ENCODE assay signal across 19 cellular contexts in genomic region chr9:113513111-113513510, GRCh38. TPM values are rescaled to one million over a fixed set of nuclear protein-coding genes. Genes with fewer than 3 reads are reported as not detected.
DNase-seq lines count a peak whose midpoint lies in the region; ATAC-seq and TF ChIP-seq lines count a peak whose summit lies in the region.
"Had no signal": no experiment of that assay in that cellular context is flagged by ENCODE, and none has a peak within 500 bp of the region (broad histone marks: within the 10 kb centered on the region; RNA-seq: fewer than 3 reads in every experiment).

No MANE protein-coding gene starts in this region.

- TF ChIP-seq CTCF in DND-41 (IDR thresholded peaks at IDR 0.05; ENCODE audit: borderline replicate concordance, extremely low read depth, low read length, poor library complexity, severe bottlenecking): no peak
- TF ChIP-seq CTCF in natural killer cell (IDR thresholded peaks at IDR 0.05): no peak

- H3K27me3 ChIP-seq in DND-41 (ENCODE audit: insufficient read depth, low read length, poor library complexity): no peaks in the 10 kb centered on the region
- no peaks in the 10 kb centered on the region for H3K27me3 ChIP-seq in mesenchymal stem cell (ENCODE audit: control insufficient read depth in 1 of 2, insufficient read depth in 1 of 2, low read length in 2 of 2)
- H3K27me3 ChIP-seq: gastrocnemius medialis, ovary, right lobe of liver had no signal

- H3K4me2 ChIP-seq in DND-41 (ENCODE audit: insufficient read depth, low read length) (peak overlapping the region; percentile 53), mesenchymal stem cell (ENCODE audit: low read length, poor library complexity, severe bottlenecking) (no peak overlapping the region)

- H4K20me1 ChIP-seq in DND-41 (ENCODE audit: insufficient read depth, low read length): no peaks in the 10 kb centered on the region

- H3K4me1 ChIP-seq in DND-41 (ENCODE audit: insufficient read depth, low read length) (peaks cover 59% of the 10 kb centered on the region), mesenchymal stem cell (ENCODE audit: control insufficient read depth, insufficient read depth, low read depth, low read length) (peaks cover 27% of the 10 kb centered on the region)

- H2AFZ ChIP-seq in DND-41 (ENCODE audit: low read depth, low read length) (no peak overlapping the region), mesenchymal stem cell (ENCODE audit: low read depth, low read length) (no peak overlapping the region)

- H3K4me3 Mint-ChIP-seq in activated CD8-positive, alpha-beta memory T cell treated with anti-CD3 and anti-CD28 coated beads, Interleukin-2, amount 10 ng/mL, durations not matched to agents 7 days and 5 days: no peak overlapping the region
- H3K4me3 Mint-ChIP-seq in natural killer cell: peak overlapping the region; percentile 78

- H3K27ac ChIP-seq in DND-41 (ENCODE audit: low read length) (peak overlapping the region; percentile 56), mesenchymal stem cell (ENCODE audit: low read length, poor library complexity, severe bottlenecking) (no peak overlapping the region)
- H3K27ac ChIP-seq: C4-2B, gastrocnemius medialis, ovary, right lobe of liver had no signal

- no peaks in the 10 kb centered on the region for H3K36me3 Mint-ChIP-seq in activated CD8-positive, alpha-beta memory T cell treated with anti-CD3 and anti-CD28 coated beads, Interleukin-2, amount 10 ng/mL, durations not matched to agents 7 days and 5 days
- peaks cover 3 to 4% of the 10 kb centered on the region in 2 donors for H3K36me3 Mint-ChIP-seq in activated naive CD4-positive, alpha-beta T cell treated with anti-CD3 and anti-CD28 coated beads, Interleukin-2, amount 50 U/mL, for 72 hours
- peaks cover under 1% of the 10 kb centered on the region for H3K36me3 Mint-ChIP-seq in natural killer cell

- no peak overlapping the region for H3K18ac ChIP-seq in mesenchymal stem cell (ENCODE audit: low read depth in 1 of 2, low read length in 2 of 2)

- H3K9me3 ChIP-seq in DND-41 (ENCODE audit: insufficient read depth, low read length, severe bottlenecking): no peaks in the 10 kb centered on the region
- H3K9me3 ChIP-seq in mesenchymal stem cell (ENCODE audit: control insufficient read depth, low read length): no peaks in the 10 kb centered on the region
- H3K9me3 ChIP-seq: gastrocnemius medialis, ovary, right lobe of liver had no signal

- peaks cover 4% of the 10 kb centered on the region for H3K79me1 ChIP-seq in mesenchymal stem cell (replicated peaks; ENCODE audit: low read length, poor library complexity, severe bottlenecking)

- no peak overlapping the region for H4K8ac ChIP-seq in mesenchymal stem cell (ENCODE audit: low read length)

- no peak overlapping the region for H2BK5ac ChIP-seq in mesenchymal stem cell (ENCODE audit: low read depth, low read length, poor library complexity, severe bottlenecking)

- ATAC-seq in activated CD8-positive, alpha-beta memory T cell treated with anti-CD3 and anti-CD28 coated beads, Interleukin-2, amount 10 ng/mL, durations not matched to agents 7 days and 5 days: no peak
- no peak for ATAC-seq in DND-41 (ENCODE audit: insufficient read depth, low read depth)
- ATAC-seq in activated naive CD4-positive, alpha-beta T cell treated with anti-CD3 and anti-CD28 coated beads, Interleukin-2, amount 50 U/mL, for 72 hours: no peak
- no peak for ATAC-seq in natural killer cell
- ATAC-seq in HG02870 (IDR thresholded peaks at IDR 0.05; ENCODE audit: unreplicated experiment): no peak
- ATAC-seq: esophagus mucosa, gastrocnemius medialis, right lobe of liver, Right ventricle myocardium inferior had no signal

- DNase-seq in activated CD8-positive, alpha-beta memory T cell treated with anti-CD3 and anti-CD28 coated beads, Interleukin-2, amount 10 ng/mL, durations not matched to agents 7 days and 5 days: no peak
- no peak for DNase-seq in activated CD8-positive, alpha-beta memory T cell treated with anti-CD3 and anti-CD28 coated beads, Interleukin-2, amount 50 U/mL, for 48 hours
- DNase-seq in DND-41 (no peak), natural killer cell (no peak), mesenchymal stem cell (no peak), DMS153 (lab: John Stamatoyannopoulos, UW) (no peak)
- DNase-seq in activated naive CD4-positive, alpha-beta T cell treated with anti-CD3 and anti-CD28 coated beads, Interleukin-2, amount 50 U/mL, for 72 hours (ENCODE audit: low spot score in 2 of 2): no peak
- DNase-seq: gastrocnemius medialis, GF-D8, NCI-H1694, NCI-H526 treated with DMSO at 0.1 percent for 48 hours, ovary, SW 1271 had no signal

- H2AK5ac ChIP-seq in mesenchymal stem cell (ENCODE audit: low read length, severe bottlenecking): no peak overlapping the region

- H2BK15ac ChIP-seq in mesenchymal stem cell (ENCODE audit: low read depth, poor library complexity, severe bottlenecking): no peak overlapping the region

- peak overlapping the region; percentile 87 for H3K27ac Mint-ChIP-seq in activated CD8-positive, alpha-beta memory T cell treated with anti-CD3 and anti-CD28 coated beads, Interleukin-2, amount 10 ng/mL, durations not matched to agents 7 days and 5 days
- peak overlapping the region; percentile 88 to 94 for H3K27ac Mint-ChIP-seq in activated naive CD4-positive, alpha-beta T cell treated with anti-CD3 and anti-CD28 coated beads, Interleukin-2, amount 50 U/mL, for 72 hours
- H3K27ac Mint-ChIP-seq in natural killer cell: peak overlapping the region; percentile 85 to 93

- H4K91ac ChIP-seq in mesenchymal stem cell (ENCODE audit: low read length): no peak overlapping the region

- H2BK12ac ChIP-seq in mesenchymal stem cell (ENCODE audit: low read length in 2 of 2): no peak overlapping the region

- 77% methylated on average over 5 of the region's 8 CpGs for WGBS in mesenchymal stem cell

- no peaks in the 10 kb centered on the region for H3K79me2 ChIP-seq in DND-41 (ENCODE audit: insufficient read depth, low read length)

- H3K36me3 ChIP-seq in DND-41 (ENCODE audit: insufficient read depth, low read length): no peaks in the 10 kb centered on the region
- H3K36me3 ChIP-seq in mesenchymal stem cell (ENCODE audit: control insufficient read depth in 1 of 2, insufficient read depth in 2 of 2, low read depth in 1 of 2, low read length in 2 of 2): no peaks in the 10 kb centered on the region
- H3K36me3 ChIP-seq: gastrocnemius medialis, ovary had no signal

- CTCF ChIA-PET in activated CD8-positive, alpha-beta memory T cell treated with anti-CD3 and anti-CD28 coated beads, Interleukin-2, amount 10 ng/mL, durations not matched to agents 7 days and 5 days (lab: Charles Lee): interaction anchor here (1.1 to 2.9 kb wide), 6 partner anchors 9 to 145 kb away, joined by 3 to 15 read pairs (median 6); partner anchors contain the start of genes C9orf43 and POLE3

- peaks cover 60% of the 10 kb centered on the region for H3K4me1 Mint-ChIP-seq in activated CD8-positive, alpha-beta memory T cell treated with anti-CD3 and anti-CD28 coated beads, Interleukin-2, amount 10 ng/mL, durations not matched to agents 7 days and 5 days
- peaks cover 73 to 80% of the 10 kb centered on the region in 2 donors for H3K4me1 Mint-ChIP-seq in natural killer cell

- no peak overlapping the region for H3K14ac ChIP-seq in mesenchymal stem cell (ENCODE audit: low read length in 2 of 2)

- no peaks in the 10 kb centered on the region for H3K9me3 Mint-ChIP-seq in activated CD8-positive, alpha-beta memory T cell treated with anti-CD3 and anti-CD28 coated beads, Interleukin-2, amount 10 ng/mL, durations not matched to agents 7 days and 5 days (ENCODE audit: low read depth)
- no peaks in the 10 kb centered on the region for H3K9me3 Mint-ChIP-seq in activated naive CD4-positive, alpha-beta T cell treated with anti-CD3 and anti-CD28 coated beads, Interleukin-2, amount 50 U/mL, for 72 hours
- no peaks in the 10 kb centered on the region for H3K9me3 Mint-ChIP-seq in natural killer cell

- H3K27me3 Mint-ChIP-seq in activated CD8-positive, alpha-beta memory T cell treated with anti-CD3 and anti-CD28 coated beads, Interleukin-2, amount 10 ng/mL, durations not matched to agents 7 days and 5 days: no peaks in the 10 kb centered on the region
- no peaks in the 10 kb centered on the region for H3K27me3 Mint-ChIP-seq in natural killer cell (ENCODE audit: low read depth in 2 of 2)

- peak overlapping the region; percentile 25; the same call in 1 of the 2 replicates for H3K9ac ChIP-seq in DND-41 (ENCODE audit: low read depth, low read length)
- no peak overlapping the region for H3K9ac ChIP-seq in mesenchymal stem cell (ENCODE audit: low read length)

- H3K23ac ChIP-seq in mesenchymal stem cell (ENCODE audit: low read length in 2 of 2): no peak overlapping the region

- intact Hi-C loops in natural killer cell (cut with micrococcal nuclease): loop anchor here (10.0 kb wide), 1 partner anchor 238 kb away; the partner anchor contains the start of genes CDC26 and PRPF4

- no peak overlapping the region for H3K4ac ChIP-seq in mesenchymal stem cell (ENCODE audit: low read depth in 1 of 2, low read length in 2 of 2)

- H3K4me3 ChIP-seq in DND-41 (ENCODE audit: low read depth in 1 of 2, low read length in 2 of 2): peak overlapping the region in 1 of 2 experiments; percentile 9; a peak in 1 of 4 replicates
- no peak overlapping the region for H3K4me3 ChIP-seq in mesenchymal stem cell (ENCODE audit: insufficient read depth in 1 of 2, low read depth in 1 of 2, low read length in 2 of 2)
- H3K4me3 ChIP-seq: gastrocnemius medialis, lung, ovary, right lobe of liver had no signal

- no peak overlapping the region for H2BK120ac ChIP-seq in mesenchymal stem cell (ENCODE audit: low read depth, low read length)

RNA-seq across cellular contexts. Expression of gene RGS3, which starts 49.6 kb away (rescaled TPM):
- total RNA-seq in activated CD8-positive, alpha-beta memory T cell treated with anti-CD3 and anti-CD28 coated beads, Interleukin-2, amount 10 ng/mL, durations not matched to agents 7 days and 5 days: 10 to 100 TPM; 57.1 to 76.4 TPM
- 10 to 100 TPM; 25.7 to 56.1 TPM for total RNA-seq in activated naive CD4-positive, alpha-beta T cell treated with anti-CD3 and anti-CD28 coated beads, Interleukin-2, amount 50 U/mL, for 72 hours
- 100 to 1,000 TPM; 148 to 269 (median 190) TPM for total RNA-seq in natural killer cell
- 41.4 TPM for polyA plus RNA-seq in mesenchymal stem cell (2013, experiment 1 of 2)
- 42.1 TPM for polyA plus RNA-seq in mesenchymal stem cell (2013, experiment 2 of 2)
